In genomic region chr2:26668041-26668440, GRCh38 we compare ENCODE assay signal across 22 cellular contexts. TPM values are rescaled to one million over a fixed set of nuclear protein-coding genes. Genes with fewer than 3 reads are reported as not detected.
DNase-seq lines count a peak whose midpoint lies in the region; ATAC-seq lines count a peak whose summit lies in the region.
"Had no signal": no experiment of that assay in that cellular context is flagged by ENCODE, and none has a peak within 500 bp of the region (broad histone marks: within the 10 kb centered on the region; RNA-seq: fewer than 3 reads in every experiment).

No MANE protein-coding gene starts in this region.

- no peak overlapping the region for H3K9ac ChIP-seq in SK-N-MC (ENCODE audit: insufficient read length)

- intact Hi-C loops in posterior vena cava (cut with DNase I): no loop called here

- no peaks in the 10 kb centered on the region for H3K36me3 ChIP-seq in SK-N-MC (ENCODE audit: insufficient read depth, low read length)
- H3K36me3 ChIP-seq: MG63, SJCRH30 had no signal

- H3K4me3 ChIP-seq in SK-N-MC: no peak overlapping the region
- H3K4me3 ChIP-seq: K562, MG63, SJCRH30 had no signal

- DNase-seq in M059J (ENCODE audit: low read depth) (peak; percentile 31), SK-N-MC (ENCODE audit: low read depth, low spot score) (no peak), islet precursor cell (peak; percentile 29), posterior vena cava (ENCODE audit: low spot score) (peak; percentile 11), HPDE6-E6E7 (ENCODE audit: extremely low spot score) (no peak)
- DNase-seq in stimulated activated CD4-positive, alpha-beta T cell treated with anti-CD3 and anti-CD28 coated beads, Interleukin-4, amount 100 ng/mL, for 4 hours: no peak
- DNase-seq: Caco-2; CD8-positive, alpha-beta T cell; GF-D8; Kasumi-1; MG63; NCI-H2029; NCI-H446; NCI-H774; SJCRH30 had no signal

- no peaks in the 10 kb centered on the region for H3K9me3 ChIP-seq in SK-N-MC (ENCODE audit: low read depth, low read length)
- H3K9me3 ChIP-seq: Caco-2, MG63, SJCRH30 had no signal

- ATAC-seq in HG03039 (IDR thresholded peaks at IDR 0.05; ENCODE audit: unreplicated experiment): no peak
- ATAC-seq: CD8-positive, alpha-beta T cell; HCT116; K562; Right ventricle myocardium inferior had no signal

- H3K27ac ChIP-seq in SK-N-MC: peak overlapping the region; percentile 30
- H3K27ac ChIP-seq: C4-2B, SJCRH30 had no signal

RNA-seq across cellular contexts. Expression of gene KCNK3, which starts 24.5 kb away (rescaled TPM):
- total RNA-seq in M059J (2014; rRNA removed; shearing (Covaris generic)): 2.4 and 2.8 TPM in 2 replicates
- total RNA-seq in posterior vena cava: 10 to 100 TPM; 13.1 to 24.4 TPM
- total RNA-seq: CD8-positive, alpha-beta T cell had no signal

RNA-seq across cellular contexts. Expression of gene CIB4, which starts 26.9 kb away (rescaled TPM):
- total RNA-seq in M059J (2014; rRNA removed; shearing (Covaris generic)): not detected in 2 replicates
- total RNA-seq in posterior vena cava: not detected
- total RNA-seq: A673; Caco-2; CD8-positive, alpha-beta T cell; H4; K562; Right ventricle myocardium inferior; SJCRH30 had no signal

Comparison
In these comparisons a context has a peak if more than half of its experiments do, and no peak if none do; other contexts are left out.
1. DNase-seq: peak in M059J (single experiment), islet precursor cell (single experiment) and posterior vena cava (single experiment); none in SK-N-MC (single experiment), HPDE6-E6E7 (single experiment) and stimulated activated CD4-positive, alpha-beta T cell treated with anti-CD3 and anti-CD28 coated beads, Interleukin-4, amount 100 ng/mL, for 4 hours (0 of 2).